12 cellular contexts compared by ENCODE assay signal in genomic region chr20:4916991-4917881, GRCh38.
DNase-seq lines count a peak whose midpoint lies in the region; ATAC-seq, FAIRE-seq and TF ChIP-seq lines count a peak whose summit lies in the region.
"Had no signal": no experiment of that assay in that cellular context is flagged by ENCODE, and none has a peak within 500 bp of the region (broad histone marks: within the 10 kb centered on the region; RNA-seq: fewer than 3 reads in every experiment).

No MANE protein-coding gene starts in this region.

- TF ChIP-seq CTCF in RWPE1 (conservative IDR thresholded peaks at IDR 0.05; ENCODE audit: low read depth) (no peak), fibroblast of pulmonary artery (IDR thresholded peaks at IDR 0.05; ENCODE audit: low read length, missing control alignments) (no peak), Caco-2 (IDR thresholded peaks at IDR 0.05; ENCODE audit: insufficient read depth in 1 of 2, low read depth in 1 of 2, low read length in 1 of 2, severe bottlenecking in 1 of 2, unreplicated experiment in 1 of 2) (no peak)

- POLR2A ChIA-PET in RWPE1 (lab: Yijun Ruan, JAX; ENCODE audit: low non-redundant PET), result no interaction called here
- POLR2A ChIA-PET in Caco-2 (lab: Charles Lee), result no interaction called here

- H3K27ac Mint-ChIP-seq in Caco-2 (ENCODE audit: unreplicated experiment), result no peak overlapping the region
- H3K27ac Mint-ChIP-seq: T-helper 1 cell treated with Interleukin-12 subunit alpha and Interleukin-12 subunit beta and Interleukin-4 antibody, amounts not matched to agents 30 μg/mL and 1 μg/mL, for 36 hours had no signal

- H3K9me3 Mint-ChIP-seq in Caco-2 (ENCODE audit: unreplicated experiment), result no peaks in the 10 kb centered on the region
- H3K9me3 Mint-ChIP-seq: T-helper 1 cell treated with Interleukin-12 subunit alpha and Interleukin-12 subunit beta and Interleukin-4 antibody, amounts not matched to agents 30 μg/mL and 1 μg/mL, for 36 hours had no signal

- peak overlapping the region; percentile 15; the same call in 1 of the 2 replicates for H3K27ac ChIP-seq in RWPE1

- peaks cover 7% of the 10 kb centered on the region for H3K4me1 Mint-ChIP-seq in Caco-2 (ENCODE audit: low read depth, unreplicated experiment)

- no peak for TF ChIP-seq POLR2A in H54 (IDR thresholded peaks at IDR 0.05; ENCODE audit: low read depth, low read length)

- no peaks in the 10 kb centered on the region for H3K9me3 ChIP-seq in Caco-2

- intact Hi-C loops in sciatic nerve (cut with DNase I) (no loop called here), Caco-2 (cut with micrococcal nuclease; ENCODE audit: unreplicated experiment) (no loop called here)

- no peaks in the 10 kb centered on the region for H3K27me3 ChIP-seq in Caco-2 (replicated peaks; ENCODE audit: control insufficient read depth, insufficient read depth, low read length)

- no TSS peak for BruUV-seq in Caco-2 (replicated peaks; lab: Mats Ljungman, UMichigan)

- H3K4me3 ChIP-seq in fibroblast of pulmonary artery (replicated peaks; ENCODE audit: low read depth, low read length), result no peak overlapping the region
- H3K4me3 ChIP-seq in Caco-2 (ENCODE audit: low read depth, low read length), result no peak overlapping the region

- H3K27me3 Mint-ChIP-seq in Caco-2 (ENCODE audit: insufficient read depth, unreplicated experiment), result no peaks in the 10 kb centered on the region

- FAIRE-seq in H54 (lab: Jason Lieb, UNC), result peak; percentile 88
- FAIRE-seq: small intestine had no signal

- no peaks in the 10 kb centered on the region for H3K36me3 ChIP-seq in Caco-2 (ENCODE audit: control insufficient read depth, insufficient read depth, low read length)

- H3K36me3 Mint-ChIP-seq in Caco-2 (ENCODE audit: insufficient read depth, unreplicated experiment), result no peaks in the 10 kb centered on the region

- no peak overlapping the region for H3K4me3 Mint-ChIP-seq in Caco-2 (ENCODE audit: unreplicated experiment)
- H3K4me3 Mint-ChIP-seq: T-helper 1 cell treated with Interleukin-12 subunit alpha and Interleukin-12 subunit beta and Interleukin-4 antibody, amounts not matched to agents 30 μg/mL and 1 μg/mL, for 36 hours had no signal

- peak; percentile 77 for ATAC-seq in sciatic nerve
- ATAC-seq in GM18861 (IDR thresholded peaks at IDR 0.05; ENCODE audit: unreplicated experiment), result no peak

- no peaks in the 10 kb centered on the region for H3K4me1 ChIP-seq in Caco-2

- peak; percentile 50 for DNase-seq in H54 (ENCODE audit: insufficient read length, low spot score)
- no peak for DNase-seq in RWPE1 (ENCODE audit: low spot score)
- DNase-seq in fibroblast of pulmonary artery (ENCODE audit: low read depth), result peak; percentile 14
- DNase-seq in sciatic nerve (ENCODE audit: low spot score), result no peak
- no peak for DNase-seq in HUDEP-2 (lab: John Stamatoyannopoulos, UW; ENCODE audit: unreplicated experiment in 76 of 76)
- DNase-seq in Caco-2, result no peak
- DNase-seq in DMS153 treated with DMSO at 0.1 percent for 48 hours (lab: John Stamatoyannopoulos, UW; ENCODE audit: unreplicated experiment), result no peak
- DNase-seq: mesendoderm, NCI-H524 treated with DMSO at 0.1 percent for 48 hours, small intestine had no signal

- CTCF ChIA-PET in RWPE1 (lab: Yijun Ruan, JAX) (no interaction called here), Caco-2 (lab: Charles Lee) (interaction anchor here (1.2 kb wide), 2 partner anchors 39 to 184 kb away, joined by 4 read pairs; no protein-coding TSS in a partner anchor)

Comparison
In these comparisons a context has a peak if more than half of its experiments do, and no peak if none do; other contexts are left out.
1. DNase-seq: peak in H54 (single experiment) and fibroblast of pulmonary artery (single experiment); none in RWPE1 (single experiment), sciatic nerve (single experiment), HUDEP-2 (0 of 76), Caco-2 (0 of 2) and DMS153 treated with DMSO at 0.1 percent for 48 hours (single experiment).